19 cellular contexts compared by ENCODE assay signal in the genomic region with DNA sequence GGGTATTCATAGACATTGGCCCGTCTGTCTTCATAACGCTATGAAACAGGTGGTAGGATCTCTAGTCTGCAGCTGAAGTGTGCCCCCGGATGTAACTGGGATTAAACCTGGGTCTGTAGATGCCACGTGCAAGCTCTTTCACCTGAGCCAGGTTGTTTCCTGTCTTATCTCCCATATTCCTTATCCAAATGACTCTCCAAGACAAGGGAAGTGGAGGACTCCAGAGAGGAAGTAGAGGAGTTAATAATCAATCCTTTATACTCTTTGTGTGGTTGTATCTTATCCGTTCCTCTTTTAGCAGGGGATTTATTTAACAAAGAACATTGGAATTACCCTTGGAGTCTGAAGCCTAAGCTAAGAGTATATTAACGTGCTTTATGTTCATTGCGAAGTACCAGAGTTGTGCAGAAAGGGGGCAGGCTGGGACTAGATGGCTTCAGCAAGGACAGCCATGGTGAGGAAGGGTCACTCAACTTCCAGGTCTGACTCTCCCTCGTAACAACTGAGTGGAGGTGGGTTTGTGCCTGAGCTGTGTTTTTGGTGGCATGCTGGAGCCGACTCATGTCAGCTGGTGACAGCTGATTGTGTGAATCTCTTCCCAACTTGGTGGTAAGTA.
A peak's percentile ranks its signal among the peaks of the same experiment; 100 is the strongest.
DNase-seq lines count a peak whose midpoint lies in the region; ATAC-seq and TF ChIP-seq lines count a peak whose summit lies in the region.
"Had no signal": no experiment of that assay in that cellular context is flagged by ENCODE, and none has a peak within 500 bp of the region (broad histone marks: within the 10 kb centered on the region; RNA-seq: fewer than 3 reads in every experiment).

No MANE protein-coding gene starts in this region.

- no peak overlapping the region for H2BK12ac ChIP-seq in mesenchymal stem cell (ENCODE audit: low read length in 2 of 2)

- no peak overlapping the region for H3K14ac ChIP-seq in mesenchymal stem cell (ENCODE audit: low read length in 2 of 2)

- no peaks in the 10 kb centered on the region for H3K27me3 ChIP-seq in mesenchymal stem cell (ENCODE audit: control insufficient read depth in 1 of 2, insufficient read depth in 1 of 2, low read length in 2 of 2)
- H3K27me3 ChIP-seq: tibial nerve had no signal

- H3K79me1 ChIP-seq in mesenchymal stem cell (replicated peaks; ENCODE audit: low read length, poor library complexity, severe bottlenecking): peaks cover 4% of the 10 kb centered on the region

- TF ChIP-seq CTCF in C4-2B (conservative IDR thresholded peaks at IDR 0.05) (peak; percentile 20; the same call in 1 of the 2 replicates), GM13977 (IDR thresholded peaks at IDR 0.05; ENCODE audit: extremely low read depth, insufficient read depth, missing control alignments) (peak; percentile 36), astrocyte of the spinal cord (IDR thresholded peaks at IDR 0.05; ENCODE audit: low read depth, low read length) (peak; percentile 20), omental fat pad (IDR thresholded peaks at IDR 0.05) (no peak), GM20000 (IDR thresholded peaks at IDR 0.05; ENCODE audit: extremely low read depth, missing control alignments) (no peak)

- H2AK5ac ChIP-seq in mesenchymal stem cell (ENCODE audit: low read length, severe bottlenecking): no peak overlapping the region

- no peak overlapping the region for H3K4me2 ChIP-seq in mesenchymal stem cell (ENCODE audit: low read length, poor library complexity, severe bottlenecking)

- H3K4me3 ChIP-seq in astrocyte of the spinal cord (ENCODE audit: low read depth, low read length) (no peak overlapping the region), mesenchymal stem cell (ENCODE audit: insufficient read depth in 1 of 2, low read depth in 1 of 2, low read length in 2 of 2) (no peak overlapping the region)
- H3K4me3 ChIP-seq: prostate gland, tibial nerve had no signal

- peak overlapping the region in 1 of 2 experiments; percentile 37 for H3K18ac ChIP-seq in mesenchymal stem cell (ENCODE audit: low read depth in 1 of 2, low read length in 2 of 2)

- no peak overlapping the region for H2BK120ac ChIP-seq in mesenchymal stem cell (ENCODE audit: low read depth, low read length)

- no peak overlapping the region for H2BK15ac ChIP-seq in mesenchymal stem cell (ENCODE audit: low read depth, poor library complexity, severe bottlenecking)

- H2AFZ ChIP-seq in mesenchymal stem cell (ENCODE audit: low read depth, low read length): no peak overlapping the region

- H3K9me3 ChIP-seq in mesenchymal stem cell (ENCODE audit: control insufficient read depth, low read length): peaks cover 16% of the 10 kb centered on the region
- H3K9me3 ChIP-seq: prostate gland had no signal

- WGBS in mesenchymal stem cell: 80% methylated on average over 9 of the region's 9 CpGs

- H3K23ac ChIP-seq in mesenchymal stem cell (ENCODE audit: low read length in 2 of 2): no peak overlapping the region

- H4K91ac ChIP-seq in mesenchymal stem cell (ENCODE audit: low read length): no peak overlapping the region

- peak overlapping the region; percentile 7 for H4K8ac ChIP-seq in mesenchymal stem cell (ENCODE audit: low read length)

- ATAC-seq in omental fat pad (ENCODE audit: low FRiP score): no peak
- ATAC-seq in GM18498 (IDR thresholded peaks at IDR 0.05; ENCODE audit: unreplicated experiment): no peak
- ATAC-seq: activated CD4-positive, alpha-beta T cell treated with anti-CD3 and anti-CD28 coated beads for 36 hours; HepG2; left ventricle myocardium superior; stimulated activated memory B cell treated with anti-CD40 and anti-IgM and Interleukin-4, amounts not matched to agents 10 μg/mL and 1 μg/mL and 100 μg/mL, for 72 hours had no signal

- peaks cover 8% of the 10 kb centered on the region for H3K4me1 ChIP-seq in mesenchymal stem cell (ENCODE audit: control insufficient read depth, insufficient read depth, low read depth, low read length)
- H3K4me1 ChIP-seq: prostate gland had no signal

- no peak for DNase-seq in GM13977 (ENCODE audit: low spot score)
- no peak for DNase-seq in astrocyte of the spinal cord (ENCODE audit: low read depth, low spot score)
- DNase-seq in mesenchymal stem cell: no peak
- no peak for DNase-seq in omental fat pad (ENCODE audit: low spot score)
- no peak for DNase-seq in NCI-H146 (lab: John Stamatoyannopoulos, UW)
- no peak for DNase-seq in GM20000 (ENCODE audit: low spot score)
- DNase-seq: activated CD4-positive, alpha-beta T cell treated with anti-CD3 and anti-CD28 coated beads for 36 hours; activated naive CD4-positive, alpha-beta T cell treated with anti-CD3 and anti-CD28 coated beads, Interleukin-2, amount 50 U/mL, for 16 hours; effector CD4-positive, alpha-beta T cell; left ventricle myocardium superior; NCI-H1048; NCI-H2171 treated with DMSO at 0.1 percent for 48 hours; T1000 had no signal

- peaks cover 0 to 48% of the 10 kb centered on the region in 2 experiments for H3K36me3 ChIP-seq in mesenchymal stem cell (ENCODE audit: control insufficient read depth in 1 of 2, insufficient read depth in 2 of 2, low read depth in 1 of 2, low read length in 2 of 2)
- H3K36me3 ChIP-seq: prostate gland, tibial nerve had no signal

- H3K27ac ChIP-seq in C4-2B: no peak overlapping the region
- H3K27ac ChIP-seq in mesenchymal stem cell (ENCODE audit: low read length, poor library complexity, severe bottlenecking): no peak overlapping the region
- H3K27ac ChIP-seq: prostate gland, tibial nerve had no signal

- in situ Hi-C loops in GM13977 (cut with MboI; ENCODE audit: low pct_unique_long_range_greater_than_20kb, low sequenced_read_pairs, unreplicated experiment): loop anchor here (25.0 kb wide), 1 partner anchor 191 kb away; the partner anchor contains the start of gene GOLGA5
- in situ Hi-C loops in astrocyte of the spinal cord (cut with HindIII; ENCODE audit: low sequenced_read_pairs): no loop called here

- no peak overlapping the region for H3K4ac ChIP-seq in mesenchymal stem cell (ENCODE audit: low read depth in 1 of 2, low read length in 2 of 2)

- H2BK5ac ChIP-seq in mesenchymal stem cell (ENCODE audit: low read depth, low read length, poor library complexity, severe bottlenecking): no peak overlapping the region

- H3K9ac ChIP-seq in mesenchymal stem cell (ENCODE audit: low read length): no peak overlapping the region

Comparison
In these comparisons a context has a peak if more than half of its experiments do, and no peak if none do; other contexts are left out.
1. CTCF ChIP-seq: peak in C4-2B (single experiment), GM13977 (single experiment) and astrocyte of the spinal cord (single experiment); none in omental fat pad (0 of 3) and GM20000 (single experiment).